8 cellular contexts compared by ENCODE assay signal in the genomic region with DNA sequence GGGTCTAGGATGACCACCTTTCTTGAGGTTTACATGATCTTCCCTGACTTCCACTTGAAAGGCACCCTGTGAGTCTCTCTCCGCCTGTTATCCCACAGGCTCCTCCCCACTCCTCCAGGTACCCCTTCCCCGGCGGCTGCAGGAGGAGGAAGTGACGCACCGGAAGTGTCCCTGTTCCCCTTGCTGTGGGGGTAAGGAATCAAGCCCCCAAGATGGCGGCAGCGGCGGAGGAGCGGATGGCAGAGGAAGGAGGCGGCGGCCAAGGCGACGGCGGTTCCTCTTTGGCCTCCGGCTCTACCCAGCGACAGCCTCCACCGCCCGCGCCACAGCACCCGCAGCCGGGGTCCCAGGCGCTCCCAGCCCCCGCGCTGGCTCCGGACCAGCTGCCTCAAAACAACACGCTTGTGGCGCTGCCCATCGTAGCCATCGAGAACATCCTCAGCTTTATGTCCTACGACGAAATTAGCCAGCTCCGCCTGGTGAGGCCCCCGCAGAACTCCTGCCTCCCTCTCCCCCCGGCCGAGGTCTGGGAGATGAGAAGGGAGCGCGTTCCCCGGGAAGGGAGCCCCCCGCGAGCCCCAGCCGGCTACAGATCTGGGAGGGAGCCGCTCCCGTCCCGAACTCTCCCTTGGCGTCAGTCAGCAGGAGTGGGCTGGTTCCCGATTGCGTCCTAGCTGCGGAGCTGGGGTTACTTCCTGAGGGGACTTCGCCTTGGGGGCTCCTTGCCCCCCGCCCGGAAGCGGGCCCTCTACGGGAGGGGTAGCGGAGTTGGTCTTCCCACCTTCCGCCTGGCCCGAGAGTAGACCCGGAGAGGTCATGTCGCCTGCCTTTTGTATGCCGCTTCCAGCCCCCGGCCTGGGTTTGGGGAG. TPM values are rescaled to one million over a fixed set of nuclear protein-coding genes. Genes with fewer than 3 reads are reported as not detected.
DNase-seq lines count a peak whose midpoint lies in the region; ATAC-seq and TF ChIP-seq lines count a peak whose summit lies in the region.

A gene with protein sequence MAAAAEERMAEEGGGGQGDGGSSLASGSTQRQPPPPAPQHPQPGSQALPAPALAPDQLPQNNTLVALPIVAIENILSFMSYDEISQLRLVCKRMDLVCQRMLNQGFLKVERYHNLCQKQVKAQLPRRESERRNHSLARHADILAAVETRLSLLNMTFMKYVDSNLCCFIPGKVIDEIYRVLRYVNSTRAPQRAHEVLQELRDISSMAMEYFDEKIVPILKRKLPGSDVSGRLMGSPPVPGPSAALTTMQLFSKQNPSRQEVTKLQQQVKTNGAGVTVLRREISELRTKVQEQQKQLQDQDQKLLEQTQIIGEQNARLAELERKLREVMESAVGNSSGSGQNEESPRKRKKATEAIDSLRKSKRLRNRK (plus strand): TSS at position 194 of the 869 bp plus-strand sequence. CDS start 19 bp downstream, at position 213.

- H3K27ac ChIP-seq in DOHH2 (ENCODE audit: low read depth, low read length) (peak within 1 kb of the TSS; percentile 70), GM23338 (ENCODE audit: low read depth) (peak within 1 kb of the TSS; percentile 94)

- peak; percentile 98 for DNase-seq in GM23338 (ENCODE audit: low spot score)
- DNase-seq in LHCN-M2 (ENCODE audit: low read depth): peak; percentile 91
- DNase-seq in RPMI8226: peak; percentile 98
- DNase-seq in activated T-helper 1 cell treated with anti-CD3 and anti-CD28 coated beads, Interleukin-2, amount 50 U/mL, for 16 hours (ENCODE audit: low read depth in 1 of 2, low spot score in 1 of 2): peak; percentile 86 to 90
- DNase-seq in fibroblast of gingiva (ENCODE audit: low read depth): peak; percentile 91
- peak; percentile 86 for DNase-seq in naive B cell

- H3K9me3 ChIP-seq in DOHH2 (ENCODE audit: control insufficient read depth, insufficient read depth, low read length): no peaks in the 10 kb centered on the region

- H3F3A ChIP-seq in DOHH2 (ENCODE audit: control insufficient read depth, insufficient read depth) (peaks cover 17% of the 10 kb centered on the region), GM23338 (replicated peaks; ENCODE audit: low read depth) (peaks cover 4% of the 10 kb centered on the region; the same call in 1 of the 2 replicates)

- no peaks in the 10 kb centered on the region for H3K27me3 ChIP-seq in DOHH2 (ENCODE audit: control insufficient read depth, low read length)
- H3K27me3 ChIP-seq in GM23338 (ENCODE audit: insufficient read depth): no peaks in the 10 kb centered on the region

- H3K27me3 Mint-ChIP-seq in GM23338 (ENCODE audit: insufficient read depth, low read depth, poor library complexity) (no peaks in the 10 kb centered on the region), naive B cell (no peaks in the 10 kb centered on the region)
- H3K27me3 Mint-ChIP-seq in stimulated activated memory B cell treated with anti-CD40 and anti-IgM and Interleukin-4, amounts not matched to agents 10 μg/mL and 1 μg/mL and 100 μg/mL, for 72 hours: no peaks in the 10 kb centered on the region

- H3K36me3 Mint-ChIP-seq in GM23338 (ENCODE audit: low read depth) (no peaks in the 10 kb centered on the region; the same call in 2 of the 3 replicates), naive B cell (peaks cover 0 to under 1% of the 10 kb centered on the region in 2 donors)
- H3K36me3 Mint-ChIP-seq in stimulated activated memory B cell treated with anti-CD40 and anti-IgM and Interleukin-4, amounts not matched to agents 10 μg/mL and 1 μg/mL and 100 μg/mL, for 72 hours: peaks cover under 1% of the 10 kb centered on the region

- peak within 1 kb of the TSS; percentile 44 for H2AFZ ChIP-seq in GM23338

- H3K4me3 Mint-ChIP-seq in GM23338 (peak within 1 kb of the TSS; percentile 91), naive B cell (peak within 1 kb of the TSS; percentile 87 to 98 (median 96))
- peak within 1 kb of the TSS; percentile 84 for H3K4me3 Mint-ChIP-seq in stimulated activated memory B cell treated with anti-CD40 and anti-IgM and Interleukin-4, amounts not matched to agents 10 μg/mL and 1 μg/mL and 100 μg/mL, for 72 hours

- H4K20me1 ChIP-seq in DOHH2 (ENCODE audit: control insufficient read depth, insufficient read depth, low read depth, low read length) (peaks cover 12% of the 10 kb centered on the region; the same call in 1 of the 2 replicates), GM23338 (replicated peaks; ENCODE audit: insufficient read depth) (peaks cover 15% of the 10 kb centered on the region)

- H3K36me3 ChIP-seq in DOHH2 (ENCODE audit: control insufficient read depth, low read length): peaks cover 19% of the 10 kb centered on the region
- H3K36me3 ChIP-seq in GM23338 (ENCODE audit: insufficient read depth): no peaks in the 10 kb centered on the region

- H3K4me1 Mint-ChIP-seq in GM23338 (peaks cover 28% of the 10 kb centered on the region), naive B cell (peaks cover 17 to 35% (median 22%) of the 10 kb centered on the region in 3 donors)
- H3K4me1 Mint-ChIP-seq in stimulated activated memory B cell treated with anti-CD40 and anti-IgM and Interleukin-4, amounts not matched to agents 10 μg/mL and 1 μg/mL and 100 μg/mL, for 72 hours: peaks cover 19% of the 10 kb centered on the region

- peak within 1 kb of the TSS; percentile 80 for H3K4me2 ChIP-seq in DOHH2 (ENCODE audit: low read length)
- H3K4me2 ChIP-seq in GM23338: peak within 1 kb of the TSS; percentile 81

- H3K4me1 ChIP-seq in DOHH2 (ENCODE audit: control insufficient read depth, low read length): peaks cover 29% of the 10 kb centered on the region
- H3K4me1 ChIP-seq in GM23338 (ENCODE audit: insufficient read depth): peaks cover 16% of the 10 kb centered on the region; the same call in 1 of the 2 replicates

- H3K9me2 ChIP-seq in DOHH2 (replicated peaks; ENCODE audit: control insufficient read depth, low read length) (no peaks in the 10 kb centered on the region), GM23338 (ENCODE audit: insufficient read depth) (no peaks in the 10 kb centered on the region)

- H3K9me3 Mint-ChIP-seq in GM23338 (no peaks in the 10 kb centered on the region), naive B cell (no peaks in the 10 kb centered on the region)
- H3K9me3 Mint-ChIP-seq in stimulated activated memory B cell treated with anti-CD40 and anti-IgM and Interleukin-4, amounts not matched to agents 10 μg/mL and 1 μg/mL and 100 μg/mL, for 72 hours: no peaks in the 10 kb centered on the region

- H3K27ac Mint-ChIP-seq in GM23338 (peak within 1 kb of the TSS; percentile 85), naive B cell (peak within 1 kb of the TSS; percentile 87 to 98 (median 95))
- H3K27ac Mint-ChIP-seq in stimulated activated memory B cell treated with anti-CD40 and anti-IgM and Interleukin-4, amounts not matched to agents 10 μg/mL and 1 μg/mL and 100 μg/mL, for 72 hours: peak within 1 kb of the TSS; percentile 87

- ATAC-seq in GM23338 (peak; percentile 99), naive B cell (ENCODE audit: low read depth in 2 of 2) (peak; percentile 88 to 90)
- ATAC-seq in stimulated activated memory B cell treated with anti-CD40 and anti-IgM and Interleukin-4, amounts not matched to agents 10 μg/mL and 1 μg/mL and 100 μg/mL, for 72 hours: peak; percentile 99

- H3K79me2 ChIP-seq in DOHH2 (ENCODE audit: control insufficient read depth, low read length): peaks cover 58% of the 10 kb centered on the region
- peaks cover 51% of the 10 kb centered on the region for H3K79me2 ChIP-seq in GM23338 (replicated peaks; ENCODE audit: insufficient read depth)

- TF ChIP-seq CTCF in DOHH2 (IDR thresholded peaks at IDR 0.05; ENCODE audit: low read depth, low read length, poor library complexity, severe bottlenecking): no peak
- TF ChIP-seq CTCF in GM23338 (conservative IDR thresholded peaks at IDR 0.05; ENCODE audit: low read depth in 2 of 2): no peak

- H3K4me3 ChIP-seq in DOHH2 (ENCODE audit: low read length) (peak within 1 kb of the TSS; percentile 88), GM23338 (peak within 1 kb of the TSS; percentile 84)

TF ChIP-seq in GM23338, 12 proteins besides CTCF, POLR2A, EP300 and RAD21 (continues in another document):
- TF ChIP-seq ZNF114 (CRISPR knock-in tag; IDR thresholded peaks at IDR 0.05): no peak
- TF ChIP-seq NANOG (IDR thresholded peaks at IDR 0.05; ENCODE audit: borderline replicate concordance): peak; percentile 33; the same call in 1 of the 2 replicates
- TF ChIP-seq CREB1 (CRISPR knock-in tag; IDR thresholded peaks at IDR 0.05; ENCODE audit: low read depth): peak; percentile 95
- no peak for TF ChIP-seq JUNB (IDR thresholded peaks at IDR 0.05; ENCODE audit: unreplicated experiment)
- no peak for TF ChIP-seq ZNF331 (CRISPR knock-in tag; IDR thresholded peaks at IDR 0.05; ENCODE audit: low read depth)
- TF ChIP-seq, protein P1, sequence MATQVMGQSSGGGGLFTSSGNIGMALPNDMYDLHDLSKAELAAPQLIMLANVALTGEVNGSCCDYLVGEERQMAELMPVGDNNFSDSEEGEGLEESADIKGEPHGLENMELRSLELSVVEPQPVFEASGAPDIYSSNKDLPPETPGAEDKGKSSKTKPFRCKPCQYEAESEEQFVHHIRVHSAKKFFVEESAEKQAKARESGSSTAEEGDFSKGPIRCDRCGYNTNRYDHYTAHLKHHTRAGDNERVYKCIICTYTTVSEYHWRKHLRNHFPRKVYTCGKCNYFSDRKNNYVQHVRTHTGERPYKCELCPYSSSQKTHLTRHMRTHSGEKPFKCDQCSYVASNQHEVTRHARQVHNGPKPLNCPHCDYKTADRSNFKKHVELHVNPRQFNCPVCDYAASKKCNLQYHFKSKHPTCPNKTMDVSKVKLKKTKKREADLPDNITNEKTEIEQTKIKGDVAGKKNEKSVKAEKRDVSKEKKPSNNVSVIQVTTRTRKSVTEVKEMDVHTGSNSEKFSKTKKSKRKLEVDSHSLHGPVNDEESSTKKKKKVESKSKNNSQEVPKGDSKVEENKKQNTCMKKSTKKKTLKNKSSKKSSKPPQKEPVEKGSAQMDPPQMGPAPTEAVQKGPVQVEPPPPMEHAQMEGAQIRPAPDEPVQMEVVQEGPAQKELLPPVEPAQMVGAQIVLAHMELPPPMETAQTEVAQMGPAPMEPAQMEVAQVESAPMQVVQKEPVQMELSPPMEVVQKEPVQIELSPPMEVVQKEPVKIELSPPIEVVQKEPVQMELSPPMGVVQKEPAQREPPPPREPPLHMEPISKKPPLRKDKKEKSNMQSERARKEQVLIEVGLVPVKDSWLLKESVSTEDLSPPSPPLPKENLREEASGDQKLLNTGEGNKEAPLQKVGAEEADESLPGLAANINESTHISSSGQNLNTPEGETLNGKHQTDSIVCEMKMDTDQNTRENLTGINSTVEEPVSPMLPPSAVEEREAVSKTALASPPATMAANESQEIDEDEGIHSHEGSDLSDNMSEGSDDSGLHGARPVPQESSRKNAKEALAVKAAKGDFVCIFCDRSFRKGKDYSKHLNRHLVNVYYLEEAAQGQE (IDR thresholded peaks at IDR 0.05; ENCODE audit: unreplicated experiment): peak; percentile 31

RNA-seq across cellular contexts. Expression of the gene that starts here (rescaled TPM):
- total RNA-seq in GM23338 (2014; rRNA removed; shearing (Covaris generic)): 38.8 and 45.2 TPM in 2 replicates
- polyA plus RNA-seq in GM23338 (2016; fragmentation: Nextera tagmentation; extraction: Ambion mirVana) (16.9 and 18.1 TPM in 2 replicates), naive B cell (ENCODE audit: low read depth in 6 of 6) (10 to 100 TPM; 22.7 to 37.2 (median 25.8) TPM)
- 38.0 and 48.0 TPM in 2 replicates for total RNA-seq in LHCN-M2 (2014; rRNA removed)
- 7.9 TPM for polyA plus RNA-seq in LHCN-M2 (2012)

Comparison
In these comparisons a context has a peak if more than half of its experiments do, and no peak if none do; other contexts are left out.
1. Peak in every context shown above with its lines: DNase-seq, ATAC-seq, H3K4me3 ChIP-seq and H3K27ac ChIP-seq.